In the genomic region with DNA sequence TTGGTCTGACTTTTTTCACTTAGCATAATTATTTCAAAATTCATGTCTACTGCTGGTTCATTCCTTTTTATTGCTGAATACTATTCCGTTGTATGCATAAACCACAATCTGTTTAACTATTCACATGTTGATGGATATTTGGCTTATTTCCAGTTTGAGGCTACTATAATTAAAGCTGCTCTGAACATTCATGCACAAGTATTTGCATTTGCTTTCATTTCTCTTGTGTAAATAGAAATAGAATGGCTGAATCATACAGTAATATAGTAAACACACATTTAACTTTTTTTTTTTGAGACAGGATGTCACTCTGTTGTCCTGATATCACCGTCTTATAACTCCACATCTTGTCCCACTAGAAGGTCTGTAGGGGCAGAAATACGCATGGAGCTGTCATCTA, we compare ENCODE assay signal across 21 cellular contexts.
"Had no signal": no experiment of that assay in that cellular context is flagged by ENCODE, and none has a peak within 500 bp of the region (broad histone marks: within the 10 kb centered on the region; RNA-seq: fewer than 3 reads in every experiment).

No MANE protein-coding gene starts in this region.

- H3K4me3 Mint-ChIP-seq: activated B cell treated with CpG ODN at 0.5 μM for 24 hours; activated CD4-positive, alpha-beta T cell treated with anti-CD3 and anti-CD28 coated beads, Interleukin-2, amount 10 ng/mL, durations not matched to agents 24 days and 14 days; activated naive CD4-positive, alpha-beta T cell treated with anti-CD3 and anti-CD28 coated beads for 36 hours; activated naive CD8-positive, alpha-beta T cell; activated T-helper 17 cell treated with anti-CD3 and anti-CD28 coated beads, Interleukin-2, amount 50 U/mL, for 72 hours; brain; T-cell had no signal

- H3K36me3 Mint-ChIP-seq: activated naive CD8-positive, alpha-beta T cell; T-cell had no signal

- H3K27ac ChIP-seq: cardiac muscle cell had no signal

- H3K9me3 Mint-ChIP-seq: activated CD4-positive, alpha-beta T cell treated with anti-CD3 and anti-CD28 coated beads, Interleukin-2, amount 10 ng/mL, durations not matched to agents 24 days and 14 days; activated naive CD4-positive, alpha-beta T cell treated with anti-CD3 and anti-CD28 coated beads for 36 hours; activated T-helper 17 cell treated with anti-CD3 and anti-CD28 coated beads, Interleukin-2, amount 50 U/mL, for 72 hours; T-cell had no signal

- DNase-seq: activated B cell treated with CpG ODN at 0.5 μM for 24 hours; activated CD4-positive, alpha-beta T cell treated with anti-CD3 and anti-CD28 coated beads for 1 hour; activated CD4-positive, alpha-beta T cell treated with anti-CD3 and anti-CD28 coated beads, Interleukin-2, amount 10 ng/mL, durations not matched to agents 24 days and 14 days; activated CD4-positive, alpha-beta T cell treated with anti-CD3 and anti-CD28 coated beads, Interleukin-2, amount 50 U/mL, for 48 hours; activated gamma-delta T cell; activated naive CD4-positive, alpha-beta T cell treated with anti-CD3 and anti-CD28 coated beads for 36 hours; activated T-cell treated with anti-CD3 and anti-CD28 coated beads, Interleukin-2, amount 50 U/mL, for 48 hours; amygdala; MM.1S; NCI-H1930; NCI-H510A treated with DMSO at 0.1 percent for 48 hours; NCI-H774; NK-92 treated with Interleukin-12 subunit alpha and Interleukin-12 subunit beta, amount 100 ng/mL, for 24 hours; SHP77 treated with DMSO at 0.1 percent for 48 hours; T-cell; T-helper 2 cell; T1000 had no signal

- H3K36me3 ChIP-seq: cardiac muscle cell had no signal

- H3K27me3 Mint-ChIP-seq: activated B cell treated with CpG ODN at 0.5 μM for 24 hours; activated CD4-positive, alpha-beta T cell treated with anti-CD3 and anti-CD28 coated beads, Interleukin-2, amount 10 ng/mL, durations not matched to agents 24 days and 14 days; activated naive CD8-positive, alpha-beta T cell; activated T-helper 17 cell treated with anti-CD3 and anti-CD28 coated beads, Interleukin-2, amount 50 U/mL, for 72 hours; brain; T-cell had no signal

- H3K4me3 ChIP-seq: cardiac muscle cell had no signal

- H3K4me1 Mint-ChIP-seq: activated B cell treated with CpG ODN at 0.5 μM for 24 hours; activated CD4-positive, alpha-beta T cell treated with anti-CD3 and anti-CD28 coated beads, Interleukin-2, amount 10 ng/mL, durations not matched to agents 24 days and 14 days; activated T-helper 17 cell treated with anti-CD3 and anti-CD28 coated beads, Interleukin-2, amount 50 U/mL, for 72 hours; brain; T-cell had no signal

- ATAC-seq: activated T-helper 17 cell treated with anti-CD3 and anti-CD28 coated beads, Interleukin-2, amount 50 U/mL, for 72 hours; T-cell had no signal

- H3K27ac Mint-ChIP-seq: activated B cell treated with CpG ODN at 0.5 μM for 24 hours; activated CD4-positive, alpha-beta T cell treated with anti-CD3 and anti-CD28 coated beads, Interleukin-2, amount 10 ng/mL, durations not matched to agents 24 days and 14 days; activated naive CD4-positive, alpha-beta T cell treated with anti-CD3 and anti-CD28 coated beads for 36 hours; activated naive CD8-positive, alpha-beta T cell; activated T-helper 17 cell treated with anti-CD3 and anti-CD28 coated beads, Interleukin-2, amount 50 U/mL, for 72 hours; brain; T-cell had no signal
